24 cellular contexts compared by ENCODE assay signal in the genomic region with DNA sequence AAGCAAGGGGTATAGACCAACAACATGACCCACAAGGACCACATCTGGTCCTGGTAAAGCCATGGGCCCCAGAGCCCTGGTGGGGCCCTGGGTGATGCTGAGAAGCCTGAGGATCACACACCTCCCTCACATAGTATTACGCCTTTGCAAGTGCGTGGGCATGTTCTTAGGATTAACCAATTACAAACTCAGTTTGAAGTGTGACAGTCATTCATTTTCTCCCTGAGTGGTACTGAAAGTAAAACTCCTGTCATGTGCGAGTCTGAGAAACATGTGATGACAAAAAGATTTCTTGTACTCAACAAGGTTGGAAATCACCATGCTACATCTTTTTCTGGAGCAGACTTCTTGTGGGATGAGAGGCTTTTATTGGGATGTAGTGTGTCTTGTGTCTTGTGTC.
DNase-seq lines count a peak whose midpoint lies in the region; ATAC-seq, FAIRE-seq and TF ChIP-seq lines count a peak whose summit lies in the region.
"Had no signal": no experiment of that assay in that cellular context is flagged by ENCODE, and none has a peak within 500 bp of the region (broad histone marks: within the 10 kb centered on the region; RNA-seq: fewer than 3 reads in every experiment).

No MANE protein-coding gene starts in this region.

- RAD21 ChIA-PET in GM12878 (lab: Charles Lee; ENCODE audit: unreplicated experiment): no interaction called here

- CTCF ChIA-PET in GM12878 (lab: Yijun Ruan, JAX): interaction anchor here (2.1 kb wide), 1 partner anchor 38 kb away, joined by 4 read pairs; no protein-coding TSS in a partner anchor

- SMC1A ChIA-PET in GM12878 (lab: Charles Lee; ENCODE audit: uncharacterized antibody, unreplicated experiment): interaction anchor here (0.7 kb wide), 1 partner anchor 338 kb away, joined by 3 read pairs; no protein-coding TSS in a partner anchor

- no peaks in the 10 kb centered on the region for H3K79me2 ChIP-seq in GM12878 (ENCODE audit: control insufficient read depth, insufficient read depth, low read length)
- H3K79me2 ChIP-seq: hepatocyte had no signal

- no peak overlapping the region for H3K4me3 ChIP-seq in GM12878
- H3K4me3 ChIP-seq: hepatocyte, mucosa of descending colon, transverse colon had no signal

- no peaks in the 10 kb centered on the region for H3K4me1 ChIP-seq in GM12878 (ENCODE audit: control insufficient read depth, insufficient read depth, low read length)
- H3K4me1 ChIP-seq: transverse colon had no signal

- H2AFZ ChIP-seq in GM12878 (ENCODE audit: control insufficient read depth, low read depth, low read length): no peak overlapping the region
- H2AFZ ChIP-seq: hepatocyte had no signal

- H4K20me1 ChIP-seq in GM12878 (ENCODE audit: control insufficient read depth, insufficient read depth): no peaks in the 10 kb centered on the region

- H3K27me3 ChIP-seq in GM12878 (replicated peaks in 1 of 2; ENCODE audit: control insufficient read depth in 2 of 2, insufficient read depth in 2 of 2, low read length in 1 of 2): no peaks in the 10 kb centered on the region
- H3K27me3 ChIP-seq: hepatocyte, neutrophil, transverse colon had no signal

- H3K36me3 ChIP-seq in GM12878 (ENCODE audit: control insufficient read depth in 2 of 2, insufficient read depth in 2 of 2, low read length in 1 of 2): no peaks in the 10 kb centered on the region
- H3K36me3 ChIP-seq: neutrophil, transverse colon had no signal

- ATAC-seq in GM18517 (IDR thresholded peaks at IDR 0.05; ENCODE audit: unreplicated experiment): peak; percentile 61
- ATAC-seq in GM18868 (IDR thresholded peaks at IDR 0.05; ENCODE audit: unreplicated experiment): peak; percentile 45
- peak; percentile 43 for ATAC-seq in HG02678 (IDR thresholded peaks at IDR 0.05; ENCODE audit: unreplicated experiment)
- ATAC-seq in GM12878: peak; percentile 88
- ATAC-seq in GM19324 (IDR thresholded peaks at IDR 0.05; ENCODE audit: low FRiP score, unreplicated experiment): no peak
- ATAC-seq in GM18502 (IDR thresholded peaks at IDR 0.05; ENCODE audit: poor library complexity, unreplicated experiment): no peak
- ATAC-seq: left ventricle myocardium superior, mucosa of descending colon had no signal

- no peaks in the 10 kb centered on the region for H3K9me3 ChIP-seq in GM12878 (replicated peaks; ENCODE audit: control insufficient read depth, insufficient read depth, low read length)
- H3K9me3 ChIP-seq: mucosa of descending colon, neutrophil, transverse colon had no signal

- no peak overlapping the region for H3K4me2 ChIP-seq in GM12878 (ENCODE audit: control insufficient read depth, insufficient read depth)
- H3K4me2 ChIP-seq: hepatocyte had no signal

- DNase-seq in GM12878 (ENCODE audit: low read depth, low spot score) (peak; percentile 24), NCI-H1930 (lab: John Stamatoyannopoulos, UW) (no peak)
- DNase-seq: activated CD4-positive, alpha-beta T cell treated with anti-CD3 and anti-CD28 coated beads for 4 hours; activated naive CD4-positive, alpha-beta T cell treated with anti-CD3 and anti-CD28 coated beads, Interleukin-2, amount 10 ng/mL, durations not matched to agents 7 days and 5 days; aorta; CD8-positive, alpha-beta memory T cell; foreskin fibroblast; H7; left ventricle myocardium superior; mucosa of descending colon; NCI-H1436; NCI-H2171; stimulated activated CD4-positive, alpha-beta T cell treated with anti-CD3 and anti-CD28 coated beads, Interleukin-2, amount 100 ng/mL, for 24 hours; SW 1271; transverse colon had no signal

- TF ChIP-seq POLR2A in GM12878 (IDR thresholded peaks at IDR 0.05; ENCODE audit: low read depth, low read length): no peak

- WGBS in GM12878 (ENCODE audit: insufficient coverage, insufficient replicate concordance, low lambda C conversion rate, missing lambda C conversion rate): 35% methylated on average over 3 of the region's 3 CpGs

- POLR2A ChIA-PET in GM12878 (lab: Charles Lee): interaction anchor here (1.5 kb wide), 1 partner anchor 8 kb away, joined by 5 read pairs; no protein-coding TSS in a partner anchor

- H3K9ac ChIP-seq in GM12878 (ENCODE audit: control insufficient read depth, insufficient read depth, low read length): no peak overlapping the region

- no peak for TF ChIP-seq RAD21 in GM12878 (IDR thresholded peaks at IDR 0.05; ENCODE audit: insufficient read depth, low read depth, low read length)

- intact Hi-C loops in GM12878 (cut with micrococcal nuclease; ENCODE audit: unreplicated experiment): no loop called here

- TF ChIP-seq EP300 in GM12878 (IDR thresholded peaks at IDR 0.05; ENCODE audit: borderline replicate concordance in 1 of 2, control insufficient read depth in 1 of 2, low read depth in 2 of 2, low read length in 2 of 2): no peak

- BruUV-seq in GM12878 (replicated peaks; lab: Mats Ljungman, UMichigan): no TSS peak

- no peak overlapping the region for H3K27ac ChIP-seq in GM12878 (ENCODE audit: control insufficient read depth, insufficient read depth)
- H3K27ac ChIP-seq: hepatocyte, neutrophil, skin epidermis, transverse colon had no signal

- in situ Hi-C loops in GM12878 (cut with MboI): no loop called here

- FAIRE-seq in GM12878 (lab: Jason Lieb, UNC): no peak
- FAIRE-seq: GM12892 had no signal

- no peak for TF ChIP-seq CTCF in GM12878 (IDR thresholded peaks at IDR 0.05 in 2 of 3, conservative IDR thresholded peaks at IDR 0.05 in 1 of 3; ENCODE audit: control insufficient read depth in 2 of 3, extremely low read depth in 1 of 3, insufficient read depth in 1 of 3, low read depth in 3 of 3, low read length in 3 of 3)

TF ChIP-seq in GM12878, 131 proteins besides CTCF, POLR2A, EP300 and RAD21 (continues in another document):
- TF ChIP-seq RAD51 (IDR thresholded peaks at IDR 0.05) (peak; percentile 80), SMAD1 (IDR thresholded peaks at IDR 0.05; ENCODE audit: low read depth, partially characterized antibody) (no peak), BRCA1 (IDR thresholded peaks at IDR 0.05; ENCODE audit: low read depth, low read length) (no peak), NFIC (IDR thresholded peaks at IDR 0.05; ENCODE audit: low read depth, low read length) (no peak), ZNF217 (IDR thresholded peaks at IDR 0.05) (no peak)
- TF ChIP-seq, protein P1, sequence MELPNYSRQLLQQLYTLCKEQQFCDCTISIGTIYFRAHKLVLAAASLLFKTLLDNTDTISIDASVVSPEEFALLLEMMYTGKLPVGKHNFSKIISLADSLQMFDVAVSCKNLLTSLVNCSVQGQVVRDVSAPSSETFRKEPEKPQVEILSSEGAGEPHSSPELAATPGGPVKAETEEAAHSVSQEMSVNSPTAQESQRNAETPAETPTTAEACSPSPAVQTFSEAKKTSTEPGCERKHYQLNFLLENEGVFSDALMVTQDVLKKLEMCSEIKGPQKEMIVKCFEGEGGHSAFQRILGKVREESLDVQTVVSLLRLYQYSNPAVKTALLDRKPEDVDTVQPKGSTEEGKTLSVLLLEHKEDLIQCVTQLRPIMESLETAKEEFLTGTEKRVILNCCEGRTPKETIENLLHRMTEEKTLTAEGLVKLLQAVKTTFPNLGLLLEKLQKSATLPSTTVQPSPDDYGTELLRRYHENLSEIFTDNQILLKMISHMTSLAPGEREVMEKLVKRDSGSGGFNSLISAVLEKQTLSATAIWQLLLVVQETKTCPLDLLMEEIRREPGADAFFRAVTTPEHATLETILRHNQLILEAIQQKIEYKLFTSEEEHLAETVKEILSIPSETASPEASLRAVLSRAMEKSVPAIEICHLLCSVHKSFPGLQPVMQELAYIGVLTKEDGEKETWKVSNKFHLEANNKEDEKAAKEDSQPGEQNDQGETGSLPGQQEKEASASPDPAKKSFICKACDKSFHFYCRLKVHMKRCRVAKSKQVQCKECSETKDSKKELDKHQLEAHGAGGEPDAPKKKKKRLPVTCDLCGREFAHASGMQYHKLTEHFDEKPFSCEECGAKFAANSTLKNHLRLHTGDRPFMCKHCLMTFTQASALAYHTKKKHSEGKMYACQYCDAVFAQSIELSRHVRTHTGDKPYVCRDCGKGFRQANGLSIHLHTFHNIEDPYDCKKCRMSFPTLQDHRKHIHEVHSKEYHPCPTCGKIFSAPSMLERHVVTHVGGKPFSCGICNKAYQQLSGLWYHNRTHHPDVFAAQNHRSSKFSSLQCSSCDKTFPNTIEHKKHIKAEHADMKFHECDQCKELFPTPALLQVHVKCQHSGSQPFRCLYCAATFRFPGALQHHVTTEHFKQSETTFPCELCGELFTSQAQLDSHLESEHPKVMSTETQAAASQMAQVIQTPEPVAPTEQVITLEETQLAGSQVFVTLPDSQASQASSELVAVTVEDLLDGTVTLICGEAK (IDR thresholded peaks at IDR 0.05; ENCODE audit: borderline replicate concordance): no peak
- TF ChIP-seq, protein P2, sequence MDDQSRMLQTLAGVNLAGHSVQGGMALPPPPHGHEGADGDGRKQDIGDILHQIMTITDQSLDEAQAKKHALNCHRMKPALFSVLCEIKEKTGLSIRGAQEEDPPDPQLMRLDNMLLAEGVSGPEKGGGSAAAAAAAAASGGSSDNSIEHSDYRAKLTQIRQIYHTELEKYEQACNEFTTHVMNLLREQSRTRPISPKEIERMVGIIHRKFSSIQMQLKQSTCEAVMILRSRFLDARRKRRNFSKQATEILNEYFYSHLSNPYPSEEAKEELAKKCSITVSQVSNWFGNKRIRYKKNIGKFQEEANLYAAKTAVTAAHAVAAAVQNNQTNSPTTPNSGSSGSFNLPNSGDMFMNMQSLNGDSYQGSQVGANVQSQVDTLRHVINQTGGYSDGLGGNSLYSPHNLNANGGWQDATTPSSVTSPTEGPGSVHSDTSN (IDR thresholded peaks at IDR 0.05; ENCODE audit: insufficient replicate concordance, low read depth, low read length): no peak

Comparison
In these comparisons a context has a peak if more than half of its experiments do, and no peak if none do; other contexts are left out.
1. ATAC-seq: peak in GM18517 (single experiment), GM18868 (single experiment), HG02678 (single experiment) and GM12878 (single experiment); none in GM19324 (single experiment) and GM18502 (single experiment).